1 cellular context compared by ENCODE assay signal in the genomic region with DNA sequence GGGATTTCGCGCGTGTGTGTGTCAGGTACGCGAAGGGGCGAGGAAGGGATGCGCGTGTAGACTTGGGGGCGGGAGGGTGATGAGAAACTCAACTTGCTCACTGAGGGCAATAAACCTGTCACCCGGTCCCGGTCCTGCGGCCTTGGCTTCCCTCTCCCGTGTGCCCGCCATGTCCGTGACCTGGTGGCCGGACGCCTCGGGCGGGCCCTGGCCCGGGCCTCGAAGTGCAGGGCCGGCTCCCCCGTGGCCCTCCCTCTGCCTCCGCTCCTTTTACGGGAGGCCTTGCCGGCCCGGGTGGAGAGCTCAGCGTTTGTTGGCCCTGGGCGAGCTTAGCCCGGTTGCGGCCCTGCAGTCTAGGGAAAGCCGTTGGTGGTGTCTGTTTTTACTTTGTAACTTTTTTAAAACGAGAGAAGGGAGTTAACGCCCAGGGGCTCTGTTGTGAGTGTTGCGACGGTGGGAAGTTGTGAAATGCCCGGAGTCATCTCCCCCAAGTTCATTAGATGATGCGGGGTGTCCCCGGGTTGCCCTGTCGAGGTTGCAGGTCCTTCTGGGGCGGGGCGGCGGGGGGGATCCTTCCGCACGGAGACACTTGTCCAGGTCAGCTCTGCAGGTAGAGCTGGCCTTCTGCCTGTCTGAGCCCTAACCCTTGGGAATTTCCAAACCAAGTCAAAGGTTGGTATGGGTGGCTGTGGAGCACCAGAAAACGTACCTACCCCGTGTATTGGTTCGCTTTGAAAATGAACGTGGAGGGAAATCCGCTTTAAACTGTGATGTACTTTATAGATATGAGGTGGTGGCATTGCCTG.
TF ChIP-seq lines count a peak whose summit lies in the region.

No MANE protein-coding gene starts in this region.

TF ChIP-seq in K562, 482 proteins besides CTCF, POLR2A, EP300 and RAD21 (continued from another document and continues in another):
- TF ChIP-seq, protein P1, sequence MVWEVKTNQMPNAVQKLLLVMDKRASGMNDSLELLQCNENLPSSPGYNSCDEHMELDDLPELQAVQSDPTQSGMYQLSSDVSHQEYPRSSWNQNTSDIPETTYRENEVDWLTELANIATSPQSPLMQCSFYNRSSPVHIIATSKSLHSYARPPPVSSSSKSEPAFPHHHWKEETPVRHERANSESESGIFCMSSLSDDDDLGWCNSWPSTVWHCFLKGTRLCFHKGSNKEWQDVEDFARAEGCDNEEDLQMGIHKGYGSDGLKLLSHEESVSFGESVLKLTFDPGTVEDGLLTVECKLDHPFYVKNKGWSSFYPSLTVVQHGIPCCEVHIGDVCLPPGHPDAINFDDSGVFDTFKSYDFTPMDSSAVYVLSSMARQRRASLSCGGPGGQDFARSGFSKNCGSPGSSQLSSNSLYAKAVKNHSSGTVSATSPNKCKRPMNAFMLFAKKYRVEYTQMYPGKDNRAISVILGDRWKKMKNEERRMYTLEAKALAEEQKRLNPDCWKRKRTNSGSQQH (CRISPR knock-in tag; IDR thresholded peaks at IDR 0.05): no peak
- TF ChIP-seq TCF3 (CRISPR knock-in tag; IDR thresholded peaks at IDR 0.05): peak; percentile 22; the same call in 1 of the 2 replicates
- 0 out of 2 replicates have a peak, but pooled peaks have one; percentile 34 for TF ChIP-seq ZNF431 (CRISPR knock-in tag; IDR thresholded peaks at IDR 0.05)
- no peak for TF ChIP-seq POU5F1 (IDR thresholded peaks at IDR 0.05; ENCODE audit: borderline replicate concordance, low read depth, low read length, partially characterized antibody)
- TF ChIP-seq YBX1 (IDR thresholded peaks at IDR 0.05): no peak
- no peak for TF ChIP-seq NR3C1 (CRISPR knock-in tag; IDR thresholded peaks at IDR 0.05)
- TF ChIP-seq, protein P2, sequence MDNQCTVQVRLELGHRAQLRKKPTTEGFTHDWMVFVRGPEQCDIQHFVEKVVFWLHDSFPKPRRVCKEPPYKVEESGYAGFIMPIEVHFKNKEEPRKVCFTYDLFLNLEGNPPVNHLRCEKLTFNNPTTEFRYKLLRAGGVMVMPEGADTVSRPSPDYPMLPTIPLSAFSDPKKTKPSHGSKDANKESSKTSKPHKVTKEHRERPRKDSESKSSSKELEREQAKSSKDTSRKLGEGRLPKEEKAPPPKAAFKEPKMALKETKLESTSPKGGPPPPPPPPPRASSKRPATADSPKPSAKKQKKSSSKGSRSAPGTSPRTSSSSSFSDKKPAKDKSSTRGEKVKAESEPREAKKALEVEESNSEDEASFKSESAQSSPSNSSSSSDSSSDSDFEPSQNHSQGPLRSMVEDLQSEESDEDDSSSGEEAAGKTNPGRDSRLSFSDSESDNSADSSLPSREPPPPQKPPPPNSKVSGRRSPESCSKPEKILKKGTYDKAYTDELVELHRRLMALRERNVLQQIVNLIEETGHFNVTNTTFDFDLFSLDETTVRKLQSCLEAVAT (IDR thresholded peaks at IDR 0.05): no peak; a peak in 2 of 4 replicates
- TF ChIP-seq ZNF24 (IDR thresholded peaks at IDR 0.05): no peak
- TF ChIP-seq, protein P3, sequence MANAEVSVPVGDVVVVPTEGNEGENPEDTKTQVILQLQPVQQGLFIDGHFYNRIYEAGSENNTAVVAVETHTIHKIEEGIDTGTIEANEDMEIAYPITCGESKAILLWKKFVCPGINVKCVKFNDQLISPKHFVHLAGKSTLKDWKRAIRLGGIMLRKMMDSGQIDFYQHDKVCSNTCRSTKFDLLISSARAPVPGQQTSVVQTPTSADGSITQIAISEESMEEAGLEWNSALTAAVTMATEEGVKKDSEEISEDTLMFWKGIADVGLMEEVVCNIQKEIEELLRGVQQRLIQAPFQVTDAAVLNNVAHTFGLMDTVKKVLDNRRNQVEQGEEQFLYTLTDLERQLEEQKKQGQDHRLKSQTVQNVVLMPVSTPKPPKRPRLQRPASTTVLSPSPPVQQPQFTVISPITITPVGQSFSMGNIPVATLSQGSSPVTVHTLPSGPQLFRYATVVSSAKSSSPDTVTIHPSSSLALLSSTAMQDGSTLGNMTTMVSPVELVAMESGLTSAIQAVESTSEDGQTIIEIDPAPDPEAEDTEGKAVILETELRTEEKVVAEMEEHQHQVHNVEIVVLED (CRISPR knock-in tag; IDR thresholded peaks at IDR 0.05): no peak
- no peak for TF ChIP-seq BDP1 (IDR thresholded peaks at IDR 0.05; ENCODE audit: insufficient read depth, insufficient read length)
- TF ChIP-seq, protein P4, sequence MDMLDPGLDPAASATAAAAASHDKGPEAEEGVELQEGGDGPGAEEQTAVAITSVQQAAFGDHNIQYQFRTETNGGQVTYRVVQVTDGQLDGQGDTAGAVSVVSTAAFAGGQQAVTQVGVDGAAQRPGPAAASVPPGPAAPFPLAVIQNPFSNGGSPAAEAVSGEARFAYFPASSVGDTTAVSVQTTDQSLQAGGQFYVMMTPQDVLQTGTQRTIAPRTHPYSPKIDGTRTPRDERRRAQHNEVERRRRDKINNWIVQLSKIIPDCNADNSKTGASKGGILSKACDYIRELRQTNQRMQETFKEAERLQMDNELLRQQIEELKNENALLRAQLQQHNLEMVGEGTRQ (CRISPR knock-in tag; IDR thresholded peaks at IDR 0.05): 0 out of 2 replicates have a peak, but pooled peaks have one; percentile 4
- TF ChIP-seq, protein P5, sequence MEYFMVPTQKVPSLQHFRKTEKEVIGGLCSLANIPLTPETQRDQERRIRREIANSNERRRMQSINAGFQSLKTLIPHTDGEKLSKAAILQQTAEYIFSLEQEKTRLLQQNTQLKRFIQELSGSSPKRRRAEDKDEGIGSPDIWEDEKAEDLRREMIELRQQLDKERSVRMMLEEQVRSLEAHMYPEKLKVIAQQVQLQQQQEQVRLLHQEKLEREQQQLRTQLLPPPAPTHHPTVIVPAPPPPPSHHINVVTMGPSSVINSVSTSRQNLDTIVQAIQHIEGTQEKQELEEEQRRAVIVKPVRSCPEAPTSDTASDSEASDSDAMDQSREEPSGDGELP (CRISPR knock-in tag; IDR thresholded peaks at IDR 0.05; ENCODE audit: borderline replicate concordance): no peak
- no peak for TF ChIP-seq BRD4 (IDR thresholded peaks at IDR 0.05)
- 0 out of 2 replicates have a peak, but pooled peaks have one; percentile 8 for TF ChIP-seq LCOR (CRISPR knock-in tag; IDR thresholded peaks at IDR 0.05)
- TF ChIP-seq ZNF146 (CRISPR knock-in tag; IDR thresholded peaks at IDR 0.05; ENCODE audit: unreplicated experiment): no peak
- TF ChIP-seq CHD2 (IDR thresholded peaks at IDR 0.05; ENCODE audit: low read depth, low read length): no peak
- TF ChIP-seq ZNF561 (CRISPR knock-in tag; conservative IDR thresholded peaks at IDR 0.05): no peak
- no peak for TF ChIP-seq ILK (tag; IDR thresholded peaks at IDR 0.05; ENCODE audit: borderline replicate concordance, low read depth)
- TF ChIP-seq ZNF583 (CRISPR knock-in tag; IDR thresholded peaks at IDR 0.05): no peak
- no peak for TF ChIP-seq ZKSCAN3 (CRISPR knock-in tag; IDR thresholded peaks at IDR 0.05)
- peak; percentile 32; the same call in 1 of the 2 replicates for TF ChIP-seq KAT7 (CRISPR knock-in tag; IDR thresholded peaks at IDR 0.05; ENCODE audit: borderline replicate concordance)
- 0 out of 2 replicates have a peak, but pooled peaks have one; percentile 31 for TF ChIP-seq HDGF (IDR thresholded peaks at IDR 0.05)
- no peak for TF ChIP-seq DNMT1 (IDR thresholded peaks at IDR 0.05)
- TF ChIP-seq, protein P6, sequence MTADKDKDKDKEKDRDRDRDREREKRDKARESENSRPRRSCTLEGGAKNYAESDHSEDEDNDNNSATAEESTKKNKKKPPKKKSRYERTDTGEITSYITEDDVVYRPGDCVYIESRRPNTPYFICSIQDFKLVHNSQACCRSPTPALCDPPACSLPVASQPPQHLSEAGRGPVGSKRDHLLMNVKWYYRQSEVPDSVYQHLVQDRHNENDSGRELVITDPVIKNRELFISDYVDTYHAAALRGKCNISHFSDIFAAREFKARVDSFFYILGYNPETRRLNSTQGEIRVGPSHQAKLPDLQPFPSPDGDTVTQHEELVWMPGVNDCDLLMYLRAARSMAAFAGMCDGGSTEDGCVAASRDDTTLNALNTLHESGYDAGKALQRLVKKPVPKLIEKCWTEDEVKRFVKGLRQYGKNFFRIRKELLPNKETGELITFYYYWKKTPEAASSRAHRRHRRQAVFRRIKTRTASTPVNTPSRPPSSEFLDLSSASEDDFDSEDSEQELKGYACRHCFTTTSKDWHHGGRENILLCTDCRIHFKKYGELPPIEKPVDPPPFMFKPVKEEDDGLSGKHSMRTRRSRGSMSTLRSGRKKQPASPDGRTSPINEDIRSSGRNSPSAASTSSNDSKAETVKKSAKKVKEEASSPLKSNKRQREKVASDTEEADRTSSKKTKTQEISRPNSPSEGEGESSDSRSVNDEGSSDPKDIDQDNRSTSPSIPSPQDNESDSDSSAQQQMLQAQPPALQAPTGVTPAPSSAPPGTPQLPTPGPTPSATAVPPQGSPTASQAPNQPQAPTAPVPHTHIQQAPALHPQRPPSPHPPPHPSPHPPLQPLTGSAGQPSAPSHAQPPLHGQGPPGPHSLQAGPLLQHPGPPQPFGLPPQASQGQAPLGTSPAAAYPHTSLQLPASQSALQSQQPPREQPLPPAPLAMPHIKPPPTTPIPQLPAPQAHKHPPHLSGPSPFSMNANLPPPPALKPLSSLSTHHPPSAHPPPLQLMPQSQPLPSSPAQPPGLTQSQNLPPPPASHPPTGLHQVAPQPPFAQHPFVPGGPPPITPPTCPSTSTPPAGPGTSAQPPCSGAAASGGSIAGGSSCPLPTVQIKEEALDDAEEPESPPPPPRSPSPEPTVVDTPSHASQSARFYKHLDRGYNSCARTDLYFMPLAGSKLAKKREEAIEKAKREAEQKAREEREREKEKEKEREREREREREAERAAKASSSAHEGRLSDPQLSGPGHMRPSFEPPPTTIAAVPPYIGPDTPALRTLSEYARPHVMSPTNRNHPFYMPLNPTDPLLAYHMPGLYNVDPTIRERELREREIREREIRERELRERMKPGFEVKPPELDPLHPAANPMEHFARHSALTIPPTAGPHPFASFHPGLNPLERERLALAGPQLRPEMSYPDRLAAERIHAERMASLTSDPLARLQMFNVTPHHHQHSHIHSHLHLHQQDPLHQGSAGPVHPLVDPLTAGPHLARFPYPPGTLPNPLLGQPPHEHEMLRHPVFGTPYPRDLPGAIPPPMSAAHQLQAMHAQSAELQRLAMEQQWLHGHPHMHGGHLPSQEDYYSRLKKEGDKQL (CRISPR knock-in tag; IDR thresholded peaks at IDR 0.05; ENCODE audit: borderline replicate concordance): no peak
- TF ChIP-seq HMG20B (CRISPR knock-in tag; IDR thresholded peaks at IDR 0.05): no peak
- TF ChIP-seq L3MBTL2 (IDR thresholded peaks at IDR 0.05): 0 out of 2 replicates have a peak, but pooled peaks have one; percentile 3
- no peak for TF ChIP-seq HNRNPH1 (optimal IDR thresholded peaks at IDR 0.05; ENCODE audit: low read depth, low read length)
- TF ChIP-seq FOXK2 (conservative IDR thresholded peaks at IDR 0.05 in 1 of 2, IDR thresholded peaks at IDR 0.05 in 1 of 2; ENCODE audit: low read depth in 2 of 2): no peak
- TF ChIP-seq ZNF3 (CRISPR knock-in tag; IDR thresholded peaks at IDR 0.05): no peak
- no peak for TF ChIP-seq CBX5 (IDR thresholded peaks at IDR 0.05; ENCODE audit: borderline replicate concordance, low read depth)
- TF ChIP-seq ZNF589 (CRISPR knock-in tag; IDR thresholded peaks at IDR 0.05; ENCODE audit: low read depth): 0 out of 2 replicates have a peak, but pooled peaks have one; percentile 31
- TF ChIP-seq ZNF175 (CRISPR knock-in tag; IDR thresholded peaks at IDR 0.05; ENCODE audit: low read depth): no peak
- TF ChIP-seq, protein P7, sequence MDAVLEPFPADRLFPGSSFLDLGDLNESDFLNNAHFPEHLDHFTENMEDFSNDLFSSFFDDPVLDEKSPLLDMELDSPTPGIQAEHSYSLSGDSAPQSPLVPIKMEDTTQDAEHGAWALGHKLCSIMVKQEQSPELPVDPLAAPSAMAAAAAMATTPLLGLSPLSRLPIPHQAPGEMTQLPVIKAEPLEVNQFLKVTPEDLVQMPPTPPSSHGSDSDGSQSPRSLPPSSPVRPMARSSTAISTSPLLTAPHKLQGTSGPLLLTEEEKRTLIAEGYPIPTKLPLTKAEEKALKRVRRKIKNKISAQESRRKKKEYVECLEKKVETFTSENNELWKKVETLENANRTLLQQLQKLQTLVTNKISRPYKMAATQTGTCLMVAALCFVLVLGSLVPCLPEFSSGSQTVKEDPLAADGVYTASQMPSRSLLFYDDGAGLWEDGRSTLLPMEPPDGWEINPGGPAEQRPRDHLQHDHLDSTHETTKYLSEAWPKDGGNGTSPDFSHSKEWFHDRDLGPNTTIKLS (IDR thresholded peaks at IDR 0.05; ENCODE audit: borderline replicate concordance, low read depth): no peak
- TF ChIP-seq HNRNPLL (IDR thresholded peaks at IDR 0.05; ENCODE audit: low read depth, low read length, poor library complexity, severe bottlenecking): no peak
- TF ChIP-seq MEIS2 (IDR thresholded peaks at IDR 0.05; ENCODE audit: partially characterized antibody): peak; percentile 56
- TF ChIP-seq ESRRA (IDR thresholded peaks at IDR 0.05; ENCODE audit: borderline replicate concordance, low read depth): no peak
